Comparison of ENCODE assay signal across 10 cellular contexts in the genomic region with DNA sequence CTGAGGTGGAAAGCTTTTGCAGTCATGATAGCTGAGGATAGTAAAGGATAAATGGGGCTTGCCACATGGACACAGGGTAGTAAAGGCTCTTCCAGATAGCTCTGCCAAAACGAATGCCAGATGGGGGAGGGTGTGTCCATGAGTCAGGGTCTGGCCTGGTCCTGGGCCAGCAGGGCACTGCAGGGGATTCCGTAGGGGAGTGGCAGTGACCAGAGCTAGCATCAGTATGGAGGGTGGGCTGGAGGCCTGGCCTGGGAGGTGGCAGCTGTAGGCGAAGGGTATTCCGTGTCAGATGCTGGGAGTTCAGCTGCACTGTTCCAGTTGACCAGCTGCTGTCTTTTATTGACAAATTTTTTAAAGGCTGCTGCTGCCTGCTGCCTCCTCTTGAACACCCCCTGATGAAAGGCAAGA. TPM values are rescaled to one million over a fixed set of nuclear protein-coding genes. Genes with fewer than 3 reads are reported as not detected.
DNase-seq lines count a peak whose midpoint lies in the region; ATAC-seq and TF ChIP-seq lines count a peak whose summit lies in the region.
"Had no signal": no experiment of that assay in that cellular context is flagged by ENCODE, and none has a peak within 500 bp of the region (broad histone marks: within the 10 kb centered on the region; RNA-seq: fewer than 3 reads in every experiment).

No MANE protein-coding gene starts in this region.

- H3K4me2 ChIP-seq in mammary epithelial cell (ENCODE audit: insufficient read depth, low read depth, low read length), result peak overlapping the region; percentile 65

- no peak overlapping the region for H3K4me3 ChIP-seq in HUES48 (ENCODE audit: low read depth, low read length)
- H3K4me3 ChIP-seq in mammary epithelial cell (replicated peaks in 1 of 3; ENCODE audit: insufficient read depth in 1 of 3, low read depth in 2 of 3, low read length in 3 of 3), result no peak overlapping the region
- no peak overlapping the region for H3K4me3 ChIP-seq in upper lobe of right lung

- H3K4me1 ChIP-seq in HUES48 (ENCODE audit: control insufficient read depth, insufficient read depth, low read length) (no peaks in the 10 kb centered on the region), mammary epithelial cell (ENCODE audit: insufficient read depth, low read length) (peaks cover 20% of the 10 kb centered on the region), upper lobe of right lung (no peaks in the 10 kb centered on the region)

- dilution Hi-C loops in mammary epithelial cell (cut with HindIII; ENCODE audit: low sequenced_read_pairs), result no loop called here

- CTCF ChIA-PET in mammary epithelial cell (lab: Charles Lee; ENCODE audit: low non-redundant PET), result interaction anchor here (0.5 to 0.6 kb wide), 2 partner anchors 24 to 28 kb away, joined by 4 to 7 read pairs; a partner anchor contains a TSS

- DNase-seq in mammary epithelial cell, result peak; percentile 55
- peak; percentile 82 for DNase-seq in islet precursor cell
- no peak for DNase-seq in upper lobe of right lung
- no peak for DNase-seq in ecto neural progenitor cell (ENCODE audit: low spot score)
- DNase-seq in stimulated activated CD4-positive, alpha-beta T cell treated with anti-CD3 and anti-CD28 coated beads, Interleukin-4, amount 100 ng/mL, for 1 hour, result no peak
- DNase-seq: activated CD4-positive, CD25-positive, alpha-beta regulatory T cell; cerebellar nuclear complex had no signal

- no peaks in the 10 kb centered on the region for H3K9me3 ChIP-seq in HUES48 (ENCODE audit: control insufficient read depth, insufficient read depth, low read length)
- H3K9me3 ChIP-seq in mammary epithelial cell (replicated peaks; ENCODE audit: insufficient read depth, low read length), result no peaks in the 10 kb centered on the region
- no peaks in the 10 kb centered on the region for H3K9me3 ChIP-seq in upper lobe of right lung

- ATAC-seq in upper lobe of right lung, result peak; percentile 53
- no peak for ATAC-seq in GM21423 (IDR thresholded peaks at IDR 0.05; ENCODE audit: unreplicated experiment)
- ATAC-seq in HG03095 (IDR thresholded peaks at IDR 0.05; ENCODE audit: unreplicated experiment), result no peak

- intact Hi-C loops in mammary epithelial cell (cut with micrococcal nuclease) (no loop called here), upper lobe of right lung (cut with DNase I) (no loop called here)

- in situ Hi-C loops in mammary epithelial cell (cut with MboI; ENCODE audit: low sequenced_read_pairs in 2 of 2), result no loop called here

- TF ChIP-seq CTCF in mammary epithelial cell (conservative IDR thresholded peaks at IDR 0.05 in 1 of 2, IDR thresholded peaks at IDR 0.05 in 1 of 2; ENCODE audit: extremely low read depth in 1 of 2, insufficient read depth in 1 of 2, low read depth in 1 of 2, low read length in 2 of 2) (no peak), upper lobe of right lung (IDR thresholded peaks at IDR 0.05) (no peak)

- H3K9ac ChIP-seq in HUES48 (ENCODE audit: low read depth, low read length) (no peak overlapping the region), mammary epithelial cell (ENCODE audit: insufficient read depth, low read length) (no peak overlapping the region)

- peaks cover 5% of the 10 kb centered on the region for H3K79me2 ChIP-seq in mammary epithelial cell (ENCODE audit: insufficient read depth, low read length)

- peak overlapping the region; percentile 9 for H2AFZ ChIP-seq in mammary epithelial cell (ENCODE audit: low read depth, low read length)

- H3K27ac ChIP-seq in HUES48 (ENCODE audit: low read depth, low read length) (peak overlapping the region; percentile 82), mammary epithelial cell (ENCODE audit: insufficient read depth, low read depth, low read length) (peak overlapping the region; percentile 40), upper lobe of right lung (peak overlapping the region; percentile 48)

- peaks cover 90% of the 10 kb centered on the region for H3K36me3 ChIP-seq in HUES48 (ENCODE audit: control insufficient read depth, insufficient read depth, low read length)
- peaks cover 30% of the 10 kb centered on the region for H3K36me3 ChIP-seq in mammary epithelial cell (ENCODE audit: insufficient read depth, low read length)
- H3K36me3 ChIP-seq in upper lobe of right lung, result peaks cover 37% of the 10 kb centered on the region

- WGBS in mammary epithelial cell (ENCODE audit: low coverage, missing lambda C conversion rate), result 79% methylated on average over 3 of the region's 4 CpGs

- BruUV-seq in mammary epithelial cell (replicated peaks; lab: Mats Ljungman, UMichigan), result no TSS peak

- no peaks in the 10 kb centered on the region for H4K20me1 ChIP-seq in mammary epithelial cell (ENCODE audit: insufficient read depth, low read length)

- H3K27me3 ChIP-seq in HUES48 (ENCODE audit: control insufficient read depth, insufficient read depth, low read length), result no peaks in the 10 kb centered on the region
- H3K27me3 ChIP-seq in mammary epithelial cell (ENCODE audit: insufficient read depth, low read length), result no peaks in the 10 kb centered on the region
- H3K27me3 ChIP-seq in upper lobe of right lung, result no peaks in the 10 kb centered on the region

RNA-seq across cellular contexts. Expression of a gene that starts 23.6 kb away (rescaled TPM):
- 10 to 100 TPM; 16.0 to 24.6 TPM for total RNA-seq in mammary epithelial cell
- polyA plus RNA-seq in mammary epithelial cell, result 14.6 TPM
- 30.1 TPM for polyA minus RNA-seq in mammary epithelial cell
- 16.0 TPM for total RNA-seq in upper lobe of right lung

RNA-seq across cellular contexts. Expression of a gene that starts 37.4 kb away (rescaled TPM):
- total RNA-seq in mammary epithelial cell (1 to 10 TPM; 2.3 to 2.7 TPM), upper lobe of right lung (not detected)
- 5.3 TPM for polyA plus RNA-seq in mammary epithelial cell
- 4.4 TPM for polyA minus RNA-seq in mammary epithelial cell

RNA-seq across cellular contexts. Expression of a gene that starts 49.0 kb away (rescaled TPM):
- total RNA-seq in mammary epithelial cell (10 to 100 TPM; 26.3 to 35.0 TPM), upper lobe of right lung (23.4 TPM)
- 25.1 TPM for polyA plus RNA-seq in mammary epithelial cell
- polyA minus RNA-seq in mammary epithelial cell, result 51.8 TPM

Comparison
In these comparisons a context has a peak if more than half of its experiments do, and no peak if none do; other contexts are left out.
1. DNase-seq: peak in mammary epithelial cell (single experiment) and islet precursor cell (single experiment); none in upper lobe of right lung (single experiment), ecto neural progenitor cell (single experiment) and stimulated activated CD4-positive, alpha-beta T cell treated with anti-CD3 and anti-CD28 coated beads, Interleukin-4, amount 100 ng/mL, for 1 hour (single experiment).
2. Peak in every context shown above with its lines, with median percentiles within 50 percentile points of each other: H3K27ac ChIP-seq.